16 cellular contexts compared by ENCODE assay signal in genomic region chr20:17059465-17059864, GRCh38.
DNase-seq lines count a peak whose midpoint lies in the region; ATAC-seq and TF ChIP-seq lines count a peak whose summit lies in the region.
"Had no signal": no experiment of that assay in that cellular context is flagged by ENCODE, and none has a peak within 500 bp of the region (broad histone marks: within the 10 kb centered on the region; RNA-seq: fewer than 3 reads in every experiment).

No MANE protein-coding gene starts in this region.

- H3K4me1 ChIP-seq in neural progenitor cell: no peaks in the 10 kb centered on the region

- no peaks in the 10 kb centered on the region for H3K36me3 ChIP-seq in neural progenitor cell
- H3K36me3 ChIP-seq: ovary had no signal

- no peak overlapping the region for H3K4me2 ChIP-seq in neural progenitor cell
- H3K4me2 ChIP-seq: KMS-11 had no signal

- H3K4me1 Mint-ChIP-seq in neural progenitor cell: peaks cover 4% of the 10 kb centered on the region
- no peaks in the 10 kb centered on the region for H3K4me1 Mint-ChIP-seq in naive thymus-derived CD8-positive, alpha-beta T cell
- H3K4me1 Mint-ChIP-seq: activated naive CD4-positive, alpha-beta T cell treated with anti-CD3 and anti-CD28 coated beads, Interleukin-2, amount 50 U/mL, for 24 hours had no signal

- peaks cover 6% of the 10 kb centered on the region for H3K27me3 Mint-ChIP-seq in neural progenitor cell (ENCODE audit: insufficient read depth, low read depth)
- peaks cover 0 to 4% (median 0%) of the 10 kb centered on the region in 5 donors for H3K27me3 Mint-ChIP-seq in naive thymus-derived CD8-positive, alpha-beta T cell
- H3K27me3 Mint-ChIP-seq: activated naive CD4-positive, alpha-beta T cell treated with anti-CD3 and anti-CD28 coated beads, Interleukin-2, amount 50 U/mL, for 24 hours had no signal

- no peak for ATAC-seq in HG02588 (IDR thresholded peaks at IDR 0.05; ENCODE audit: unreplicated experiment)
- no peak for ATAC-seq in naive thymus-derived CD8-positive, alpha-beta T cell
- ATAC-seq: Right ventricle myocardium inferior had no signal

- peaks cover 16% of the 10 kb centered on the region for H3K9me3 Mint-ChIP-seq in neural progenitor cell
- peaks cover 7 to 30% (median 15%) of the 10 kb centered on the region in 9 donors for H3K9me3 Mint-ChIP-seq in naive thymus-derived CD8-positive, alpha-beta T cell
- H3K9me3 Mint-ChIP-seq: activated naive CD4-positive, alpha-beta T cell treated with anti-CD3 and anti-CD28 coated beads, Interleukin-2, amount 50 U/mL, for 24 hours had no signal

- H2AFZ ChIP-seq in neural progenitor cell (replicated peaks): no peak overlapping the region

- H3K79me2 ChIP-seq in neural progenitor cell (ENCODE audit: low read depth): no peaks in the 10 kb centered on the region

- no peaks in the 10 kb centered on the region for H3K9me3 ChIP-seq in neural progenitor cell (ENCODE audit: low read depth)
- H3K9me3 ChIP-seq: ovary had no signal

- no peak overlapping the region for H3K27ac ChIP-seq in neural progenitor cell
- H3K27ac ChIP-seq: KMS-11, ovary, VCaP had no signal

- H3K27ac Mint-ChIP-seq in neural progenitor cell: no peak overlapping the region
- H3K27ac Mint-ChIP-seq in naive thymus-derived CD8-positive, alpha-beta T cell: no peak overlapping the region
- H3K27ac Mint-ChIP-seq: activated naive CD4-positive, alpha-beta T cell treated with anti-CD3 and anti-CD28 coated beads, Interleukin-2, amount 50 U/mL, for 24 hours had no signal

- H3K4me3 Mint-ChIP-seq in neural progenitor cell: no peak overlapping the region
- no peak overlapping the region for H3K4me3 Mint-ChIP-seq in naive thymus-derived CD8-positive, alpha-beta T cell
- H3K4me3 Mint-ChIP-seq: activated naive CD4-positive, alpha-beta T cell treated with anti-CD3 and anti-CD28 coated beads, Interleukin-2, amount 50 U/mL, for 24 hours had no signal

- POLR2A ChIA-PET in naive thymus-derived CD8-positive, alpha-beta T cell (lab: Charles Lee): no interaction called here

- no peak overlapping the region for H3K9ac ChIP-seq in neural progenitor cell
- H3K9ac ChIP-seq: KMS-11 had no signal

- peaks cover 1% of the 10 kb centered on the region for H3K36me3 Mint-ChIP-seq in neural progenitor cell
- peaks cover 0 to 5% (median 0%) of the 10 kb centered on the region in 3 donors for H3K36me3 Mint-ChIP-seq in naive thymus-derived CD8-positive, alpha-beta T cell
- H3K36me3 Mint-ChIP-seq: activated naive CD4-positive, alpha-beta T cell treated with anti-CD3 and anti-CD28 coated beads, Interleukin-2, amount 50 U/mL, for 24 hours had no signal

- no peaks in the 10 kb centered on the region for H4K20me1 ChIP-seq in neural progenitor cell (ENCODE audit: low read depth)

- no peaks in the 10 kb centered on the region for H3F3A ChIP-seq in neural progenitor cell (ENCODE audit: low read depth)

- DNase-seq in AG08396 (ENCODE audit: low spot score): peak; percentile 11
- DNase-seq in HS-5 (ENCODE audit: low read depth): peak; percentile 5
- peak; percentile 57 for DNase-seq in NCI-H460 (ENCODE audit: extremely low read depth, low read depth)
- peak; percentile 0 for DNase-seq in choroid plexus epithelial cell (ENCODE audit: low read depth)
- DNase-seq in neural progenitor cell (ENCODE audit: low spot score): no peak
- DNase-seq in activated CD4-positive, CD25-positive, alpha-beta regulatory T cell treated with anti-CD3 and anti-CD28 coated beads, Interleukin-2, amount 50 U/mL, for 72 hours: no peak
- no peak for DNase-seq in naive thymus-derived CD8-positive, alpha-beta T cell
- DNase-seq: activated CD8-positive, alpha-beta memory T cell treated with anti-CD3 and anti-CD28 coated beads, Interleukin-2, amount 50 U/mL, for 4 hours; midbrain; NCI-H526; ovary had no signal

- H3K4me3 ChIP-seq in choroid plexus epithelial cell (ENCODE audit: low read depth, low read length) (no peak overlapping the region), neural progenitor cell (no peak overlapping the region)
- H3K4me3 ChIP-seq: ovary had no signal

- H3K27me3 ChIP-seq in neural progenitor cell: no peaks in the 10 kb centered on the region
- H3K27me3 ChIP-seq: ovary had no signal

- TF ChIP-seq CTCF in choroid plexus epithelial cell (conservative IDR thresholded peaks at IDR 0.05; ENCODE audit: low read depth, low read length) (no peak), neural progenitor cell (IDR thresholded peaks at IDR 0.05) (no peak)

Comparison
In these comparisons a context has a peak if more than half of its experiments do, and no peak if none do; other contexts are left out.
1. DNase-seq: peak in AG08396 (single experiment), HS-5 (single experiment), NCI-H460 (single experiment) and choroid plexus epithelial cell (single experiment); none in neural progenitor cell (single experiment), activated CD4-positive, CD25-positive, alpha-beta regulatory T cell treated with anti-CD3 and anti-CD28 coated beads, Interleukin-2, amount 50 U/mL, for 72 hours (single experiment) and naive thymus-derived CD8-positive, alpha-beta T cell (0 of 10).